8 cellular contexts compared by ENCODE assay signal in the genomic region with DNA sequence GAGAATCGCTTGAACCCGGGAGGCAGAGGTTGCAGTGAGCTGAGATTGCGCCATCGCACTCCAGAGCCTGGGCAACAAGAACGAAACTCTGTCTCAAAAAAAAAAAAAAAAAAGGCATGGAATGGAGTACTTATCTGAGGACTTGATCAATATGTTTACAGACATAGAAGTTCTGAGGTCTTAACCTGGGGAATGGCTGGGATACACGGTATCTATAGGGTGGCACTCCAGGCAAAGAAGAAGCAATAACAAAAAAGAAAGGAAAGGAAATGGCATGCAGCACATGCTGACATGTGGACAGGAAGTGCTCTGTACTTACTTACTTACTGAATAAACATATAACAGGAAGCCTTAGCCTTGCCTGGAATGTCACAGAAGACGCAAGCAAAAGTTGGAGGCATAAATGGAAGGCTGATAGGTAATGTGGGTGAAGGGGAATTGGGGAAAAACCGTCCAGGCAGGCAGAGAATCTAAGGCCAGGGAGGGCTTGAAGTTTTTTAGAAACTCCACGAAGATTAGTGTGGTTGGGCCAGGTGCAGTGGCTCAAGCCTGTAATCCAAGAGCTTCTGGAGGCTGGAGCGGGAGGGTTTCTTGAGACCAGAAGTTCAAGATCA. TPM values are rescaled to one million over a fixed set of nuclear protein-coding genes. Genes with fewer than 3 reads are reported as not detected.
DNase-seq lines count a peak whose midpoint lies in the region; ATAC-seq lines count a peak whose summit lies in the region.

No MANE protein-coding gene starts in this region.

- in situ Hi-C loops in G401 (cut with HindIII; ENCODE audit: low sequenced_read_pairs) = no loop called here

- H3K36me3 ChIP-seq in KOPT-K1 (ENCODE audit: insufficient read depth, low read length) = no peaks in the 10 kb centered on the region

- H3K9me3 ChIP-seq in KOPT-K1 (ENCODE audit: insufficient read depth, low read length, poor library complexity, severe bottlenecking) = no peaks in the 10 kb centered on the region

- peak overlapping the region; percentile 23 for H3K27ac ChIP-seq in KOPT-K1 (ENCODE audit: low read depth, low read length, poor library complexity, severe bottlenecking)

- no peak for ATAC-seq in HG03521 (IDR thresholded peaks at IDR 0.05; ENCODE audit: unreplicated experiment)

- DNase-seq in A172 (ENCODE audit: low spot score) (peak; percentile 25), amniotic epithelial cell (ENCODE audit: low read depth) (peak; percentile 32), mesenteric fat pad (ENCODE audit: low spot score) (peak; percentile 18), NCI-H2171 treated with DMSO at 0.1 percent for 48 hours (lab: John Stamatoyannopoulos, UW) (no peak), G401 (ENCODE audit: low spot score) (no peak), NCI-H146 (lab: John Stamatoyannopoulos, UW) (no peak)

RNA-seq across cellular contexts. Expression of a gene that starts 10.1 kb away (rescaled TPM):
- total RNA-seq in A172 (2014; rRNA removed; shearing (Covaris generic)) = 36.3 and 43.9 TPM in 2 replicates
- 44.2 TPM for total RNA-seq in mesenteric fat pad
- total RNA-seq in G401 (2014; rRNA removed; shearing (Covaris generic)) = 158 and 200 TPM in 2 replicates

RNA-seq across cellular contexts. Expression of a gene that starts 19.8 kb away (rescaled TPM):
- 101 and 112 TPM in 2 replicates for total RNA-seq in A172 (2014; rRNA removed; shearing (Covaris generic))
- total RNA-seq in mesenteric fat pad = 44.5 TPM
- total RNA-seq in G401 (2014; rRNA removed; shearing (Covaris generic)) = 65.5 and 66.2 TPM in 2 replicates

Comparison
In these comparisons a context has a peak if more than half of its experiments do, and no peak if none do; other contexts are left out.
1. DNase-seq: peak in A172 (single experiment), amniotic epithelial cell (single experiment) and mesenteric fat pad (single experiment); none in NCI-H2171 treated with DMSO at 0.1 percent for 48 hours (single experiment), G401 (single experiment) and NCI-H146 (single experiment).